ENCODE assay signal across 34 cellular contexts in genomic region chr2:121881038-121881437, GRCh38.
DNase-seq lines count a peak whose midpoint lies in the region; ATAC-seq and TF ChIP-seq lines count a peak whose summit lies in the region.
"Had no signal": no experiment of that assay in that cellular context is flagged by ENCODE, and none has a peak within 500 bp of the region (broad histone marks: within the 10 kb centered on the region; RNA-seq: fewer than 3 reads in every experiment).

No MANE protein-coding gene starts in this region.

- H3K27me3 Mint-ChIP-seq in neural crest cell (ENCODE audit: low read depth) (no peaks in the 10 kb centered on the region), osteocyte (ENCODE audit: unreplicated experiment) (peaks cover 29% of the 10 kb centered on the region)

- peak; percentile 2 for DNase-seq in right atrium auricular region (ENCODE audit: low spot score)
- DNase-seq in left cardiac atrium = no peak
- peak; percentile 62 for DNase-seq in mesenteric fat pad (ENCODE audit: low spot score)
- DNase-seq in neural crest cell (ENCODE audit: low read depth, low spot score) = no peak
- DNase-seq in osteocyte (ENCODE audit: extremely low spot score, unreplicated experiment) = peak; percentile 62
- no peak for DNase-seq in left colon
- DNase-seq in activated CD4-positive, alpha-beta T cell treated with anti-CD3 and anti-CD28 coated beads for 4 hours = no peak
- DNase-seq: 8988T; ACHN; AML-193; BE2C; C1 segment of cervical spinal cord; Caco-2; Calu3; CD4-positive, alpha-beta memory T cell; CD4-positive, alpha-beta T cell; CD4-positive, CD25-positive, alpha-beta regulatory T cell; CD8-positive, alpha-beta memory T cell; CD8-positive, alpha-beta T cell; COR-L47; DMS 273 treated with DMSO at 0.1 percent for 48 hours; DMS153; DMS53; DMS79 treated with DMSO at 0.1 percent for 48 hours; DND-41; EL had no signal

- TF ChIP-seq CTCF in right atrium auricular region (IDR thresholded peaks at IDR 0.05) (no peak), neural crest cell (conservative IDR thresholded peaks at IDR 0.05) (no peak), osteocyte (IDR thresholded peaks at IDR 0.05) (no peak)

- H3K4me1 Mint-ChIP-seq in neural crest cell (peaks cover 40% of the 10 kb centered on the region), osteocyte (ENCODE audit: unreplicated experiment) (no peaks in the 10 kb centered on the region)
- H3K4me1 Mint-ChIP-seq: B cell; CD14-positive monocyte; CD4-positive, alpha-beta memory T cell; CD4-positive, CD25-positive, alpha-beta regulatory T cell; CD8-positive, alpha-beta memory T cell had no signal

- H3K9me3 ChIP-seq in right atrium auricular region = no peaks in the 10 kb centered on the region
- H3K9me3 ChIP-seq: A549, BE2C, Caco-2 had no signal

- intact Hi-C loops in left cardiac atrium (cut with DNase I) (no loop called here), left colon (cut with DNase I, micrococcal nuclease) (no loop called here)

- peaks cover 17% of the 10 kb centered on the region for H3K9me3 Mint-ChIP-seq in neural crest cell
- peaks cover 7% of the 10 kb centered on the region for H3K9me3 Mint-ChIP-seq in osteocyte (ENCODE audit: unreplicated experiment)
- H3K9me3 Mint-ChIP-seq: CD4-positive, alpha-beta T cell; CD8-positive, alpha-beta T cell had no signal

- H3K36me3 ChIP-seq in right atrium auricular region = no peaks in the 10 kb centered on the region
- H3K36me3 ChIP-seq: BE2C; BLaER1; BLaER1 treated with 17β-estradiol and CSF1 and Interleukin-3, amounts not matched to agents 10 nM and 100 nM had no signal

- no peaks in the 10 kb centered on the region for H3K4me1 ChIP-seq in right atrium auricular region
- H3K4me1 ChIP-seq: A549, BE2C, BLaER1, Caco-2 had no signal

- no peak overlapping the region for H3K4me3 ChIP-seq in right atrium auricular region
- H3K4me3 ChIP-seq: A549; BLaER1; BLaER1 treated with 17β-estradiol and CSF1 and Interleukin-3, amounts not matched to agents 10 nM and 100 nM had no signal

- no peak overlapping the region for H3K4me3 Mint-ChIP-seq in neural crest cell
- no peak overlapping the region for H3K4me3 Mint-ChIP-seq in osteocyte (ENCODE audit: unreplicated experiment)
- H3K4me3 Mint-ChIP-seq: B cell; CD14-positive monocyte; CD4-positive, alpha-beta memory T cell; CD4-positive, alpha-beta T cell; CD4-positive, CD25-positive, alpha-beta regulatory T cell; CD8-positive, alpha-beta memory T cell; CD8-positive, alpha-beta T cell had no signal

- H3K27me3 ChIP-seq in right atrium auricular region = no peaks in the 10 kb centered on the region
- H3K27me3 ChIP-seq: BE2C; BLaER1; BLaER1 treated with 17β-estradiol and CSF1 and Interleukin-3, amounts not matched to agents 10 nM and 100 nM had no signal

- ATAC-seq in left cardiac atrium (no peak), HG02840 (IDR thresholded peaks at IDR 0.05; ENCODE audit: low FRiP score, unreplicated experiment) (no peak), left colon (no peak)
- ATAC-seq: A549; CD8-positive, alpha-beta T cell had no signal

- H3K27ac Mint-ChIP-seq in neural crest cell (ENCODE audit: unreplicated experiment) (peak overlapping the region; percentile 86), osteocyte (ENCODE audit: unreplicated experiment) (no peak overlapping the region)
- H3K27ac Mint-ChIP-seq: B cell; CD4-positive, alpha-beta memory T cell; CD4-positive, alpha-beta T cell; CD4-positive, CD25-positive, alpha-beta regulatory T cell; CD8-positive, alpha-beta memory T cell; CD8-positive, alpha-beta T cell had no signal

- H3K36me3 Mint-ChIP-seq in neural crest cell (ENCODE audit: low read depth) (peaks cover 29% of the 10 kb centered on the region), osteocyte (ENCODE audit: unreplicated experiment) (no peaks in the 10 kb centered on the region)
- H3K36me3 Mint-ChIP-seq: CD14-positive monocyte; CD4-positive, alpha-beta memory T cell; CD4-positive, CD25-positive, alpha-beta regulatory T cell; CD8-positive, alpha-beta memory T cell; CD8-positive, alpha-beta T cell had no signal

- no peak overlapping the region for H3K27ac ChIP-seq in right atrium auricular region
- H3K27ac ChIP-seq: 22Rv1; A549; BLaER1; BLaER1 treated with 17β-estradiol and CSF1 and Interleukin-3, amounts not matched to agents 10 nM and 100 nM; C4-2B had no signal

Comparison
In these comparisons a context has a peak if more than half of its experiments do, and no peak if none do; other contexts are left out.
1. DNase-seq: peak in right atrium auricular region (single experiment), mesenteric fat pad (single experiment) and osteocyte (single experiment); none in left cardiac atrium (single experiment), neural crest cell (single experiment), left colon (0 of 2) and activated CD4-positive, alpha-beta T cell treated with anti-CD3 and anti-CD28 coated beads for 4 hours (0 of 2).